ENCODE assay signal across 24 cellular contexts in the genomic region with DNA sequence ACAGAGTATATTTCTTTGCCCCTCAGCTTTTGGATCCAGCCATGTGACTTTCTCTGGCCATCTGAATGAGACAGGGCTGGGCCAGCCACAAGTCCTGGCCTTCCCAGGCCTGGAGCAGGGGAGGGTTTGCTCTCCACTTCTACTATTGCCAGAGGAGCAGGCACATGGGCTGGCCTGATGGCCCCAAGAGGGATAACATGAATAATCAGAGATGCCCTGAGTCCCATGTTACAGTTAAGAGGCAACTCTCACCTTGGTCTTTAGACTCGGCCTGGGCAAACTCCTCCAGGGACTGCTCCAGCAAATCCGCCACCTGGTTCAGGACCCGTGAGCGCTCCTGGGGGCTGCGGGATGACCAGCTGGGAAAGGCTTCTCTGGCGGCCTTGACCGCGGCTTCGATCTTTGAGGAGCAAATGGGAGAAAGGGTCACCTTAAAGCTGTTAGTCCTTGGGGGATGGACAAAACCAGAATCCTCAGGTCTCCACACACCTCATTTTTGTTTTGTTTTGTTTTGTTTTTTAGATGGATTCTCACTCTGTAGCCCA. TPM values are rescaled to one million over a fixed set of nuclear protein-coding genes. Genes with fewer than 3 reads are reported as not detected.
"Had no signal": no experiment of that assay in that cellular context is flagged by ENCODE, and none has a peak within 500 bp of the region (broad histone marks: within the 10 kb centered on the region; RNA-seq: fewer than 3 reads in every experiment).

No MANE protein-coding gene starts in this region.

- H3K4me1 ChIP-seq: ascending aorta, tibial nerve had no signal

- H3K36me3 Mint-ChIP-seq: activated naive CD8-positive, alpha-beta T cell treated with anti-CD3 and anti-CD28 coated beads, Interleukin-2, amount 10 ng/mL, durations not matched to agents 7 days and 5 days; brain; mesothelial cell of epicardium had no signal

- H3K27ac ChIP-seq: ascending aorta, spleen, tibial nerve had no signal

- H3K4me3 Mint-ChIP-seq: activated naive CD8-positive, alpha-beta T cell treated with anti-CD3 and anti-CD28 coated beads, Interleukin-2, amount 10 ng/mL, durations not matched to agents 7 days and 5 days; activated T-cell treated with anti-CD3 and anti-CD28 coated beads, Interleukin-2, amount 50 U/mL, for 72 hours; brain; effector memory CD8-positive, alpha-beta T cell; mesothelial cell of epicardium; naive thymus-derived CD4-positive, alpha-beta T cell had no signal

- H3K9me3 Mint-ChIP-seq: activated naive CD8-positive, alpha-beta T cell treated with anti-CD3 and anti-CD28 coated beads, Interleukin-2, amount 10 ng/mL, durations not matched to agents 7 days and 5 days; activated T-cell treated with anti-CD3 and anti-CD28 coated beads, Interleukin-2, amount 50 U/mL, for 72 hours; brain; effector memory CD8-positive, alpha-beta T cell had no signal

- H3K9me3 ChIP-seq: ascending aorta, tibial nerve had no signal

- DNase-seq: activated CD4-positive, alpha-beta T cell treated with anti-CD3 and anti-CD28 coated beads for 1 hour; activated effector memory CD4-positive, alpha-beta T cell treated with Interleukin-2 at 50 U/mL for 16 hours; activated naive CD4-positive, alpha-beta T cell treated with Interleukin-2 at 50 U/mL for 16 hours; activated naive CD8-positive, alpha-beta T cell treated with anti-CD3 and anti-CD28 coated beads, Interleukin-2, amount 10 ng/mL, durations not matched to agents 7 days and 5 days; activated T-cell treated with anti-CD3 and anti-CD28 coated beads for 4 hours; activated T-cell treated with anti-CD3 and anti-CD28 coated beads, Interleukin-2, amount 50 U/mL, for 72 hours; caudate nucleus; cortex of kidney; effector memory CD8-positive, alpha-beta T cell; foreskin fibroblast; head of caudate nucleus; hippocampal formation; left cardiac atrium; mammary epithelial cell; naive thymus-derived CD4-positive, alpha-beta T cell; occipital lobe; right cardiac atrium; spleen; stimulated activated naive CD4-positive, alpha-beta T cell treated with Interleukin-2 at 50 U/mL for 16 hours had no signal

- H3K36me3 ChIP-seq: ascending aorta, spleen, tibial nerve had no signal

- H3K4me3 ChIP-seq: ascending aorta, spleen, tibial nerve had no signal

- H3K27me3 ChIP-seq: ascending aorta, spleen, tibial nerve had no signal

- H3K27me3 Mint-ChIP-seq: activated naive CD8-positive, alpha-beta T cell treated with anti-CD3 and anti-CD28 coated beads, Interleukin-2, amount 10 ng/mL, durations not matched to agents 7 days and 5 days; effector memory CD8-positive, alpha-beta T cell; naive thymus-derived CD4-positive, alpha-beta T cell had no signal

- H3K4me1 Mint-ChIP-seq: brain had no signal

- FAIRE-seq: keratinocyte had no signal

- H3K27ac Mint-ChIP-seq: activated naive CD8-positive, alpha-beta T cell treated with anti-CD3 and anti-CD28 coated beads, Interleukin-2, amount 10 ng/mL, durations not matched to agents 7 days and 5 days; activated T-cell treated with anti-CD3 and anti-CD28 coated beads, Interleukin-2, amount 50 U/mL, for 72 hours; brain; effector memory CD8-positive, alpha-beta T cell; mesothelial cell of epicardium; naive thymus-derived CD4-positive, alpha-beta T cell had no signal

RNA-seq across cellular contexts. Expression of gene ALDH8A1, which starts 6.3 kb away (rescaled TPM):
- total RNA-seq: ascending aorta had no signal
